ENCODE assay signal across 8 cellular contexts in genomic region chr6:154615483-154616025, GRCh38.
DNase-seq lines count a peak whose midpoint lies in the region; ATAC-seq, FAIRE-seq and TF ChIP-seq lines count a peak whose summit lies in the region.

No MANE protein-coding gene starts in this region.

- intact Hi-C loops in sigmoid colon (cut with DNase I): no loop called here

- no peak for TF ChIP-seq POLR2A in sigmoid colon (IDR thresholded peaks at IDR 0.05)

- no peaks in the 10 kb centered on the region for H3K9me3 ChIP-seq in sigmoid colon

- DNase-seq in HuH-7 (ENCODE audit: low spot score): peak; percentile 25
- peak; percentile 85 for DNase-seq in RCC 7860 (ENCODE audit: low spot score)
- peak; percentile 20 for DNase-seq in fibroblast of the conjunctiva (ENCODE audit: low read depth)
- peak; percentile 85 for DNase-seq in sigmoid colon
- no peak for DNase-seq in activated CD8-positive, alpha-beta memory T cell treated with anti-CD3 and anti-CD28 coated beads for 24 hours

- no peaks in the 10 kb centered on the region for H3K27me3 ChIP-seq in sigmoid colon

- H3K27ac ChIP-seq in sigmoid colon: no peak overlapping the region

- TF ChIP-seq CTCF in sigmoid colon (IDR thresholded peaks at IDR 0.05): peak in 1 of 4 experiments; percentile 17

- 17 to 61% methylated on average over 16 of the region's 16 CpGs for WGBS in sigmoid colon, 2 donors

- no peak for TF ChIP-seq EP300 in sigmoid colon (IDR thresholded peaks at IDR 0.05)

- no peak overlapping the region for H3K4me3 ChIP-seq in sigmoid colon

- ATAC-seq in HG03095 (IDR thresholded peaks at IDR 0.05; ENCODE audit: unreplicated experiment) (no peak), GM18502 (IDR thresholded peaks at IDR 0.05; ENCODE audit: poor library complexity, unreplicated experiment) (no peak), GM21381 (IDR thresholded peaks at IDR 0.05; ENCODE audit: unreplicated experiment) (no peak)

- H3K36me3 ChIP-seq in sigmoid colon: no peaks in the 10 kb centered on the region

- peaks cover 0 to 5% (median 0%) of the 10 kb centered on the region in 4 donors for H3K4me1 ChIP-seq in sigmoid colon

- peak; percentile 80 for FAIRE-seq in RCC 7860 (lab: Jason Lieb, UNC)
